ENCODE assay signal across 2 cellular contexts in the genomic region with DNA sequence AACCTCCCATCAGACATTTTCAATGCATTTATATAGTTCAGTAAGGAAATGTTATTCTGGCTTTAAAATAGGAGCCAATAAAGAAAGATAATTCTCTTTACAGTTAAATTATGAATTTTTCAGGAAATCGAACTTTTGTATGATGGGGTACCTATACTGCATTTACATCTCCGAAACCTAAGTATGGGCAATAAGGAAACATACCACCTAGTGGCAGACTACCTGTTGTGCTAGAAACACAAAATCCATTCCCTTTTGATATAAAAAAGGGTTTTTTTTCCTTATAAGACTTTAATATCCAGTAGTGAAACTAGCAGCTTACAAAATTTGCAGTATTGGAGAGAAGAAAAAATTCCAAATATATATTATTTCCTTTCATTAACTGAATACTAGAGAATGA.
TF ChIP-seq lines count a peak whose summit lies in the region.

No MANE protein-coding gene starts in this region.

TF ChIP-seq in A549, 52 proteins besides CTCF, POLR2A, EP300 and RAD21:
- TF ChIP-seq, protein P1, sequence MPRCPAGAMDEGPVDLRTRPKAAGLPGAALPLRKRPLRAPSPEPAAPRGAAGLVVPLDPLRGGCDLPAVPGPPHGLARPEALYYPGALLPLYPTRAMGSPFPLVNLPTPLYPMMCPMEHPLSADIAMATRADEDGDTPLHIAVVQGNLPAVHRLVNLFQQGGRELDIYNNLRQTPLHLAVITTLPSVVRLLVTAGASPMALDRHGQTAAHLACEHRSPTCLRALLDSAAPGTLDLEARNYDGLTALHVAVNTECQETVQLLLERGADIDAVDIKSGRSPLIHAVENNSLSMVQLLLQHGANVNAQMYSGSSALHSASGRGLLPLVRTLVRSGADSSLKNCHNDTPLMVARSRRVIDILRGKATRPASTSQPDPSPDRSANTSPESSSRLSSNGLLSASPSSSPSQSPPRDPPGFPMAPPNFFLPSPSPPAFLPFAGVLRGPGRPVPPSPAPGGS (IDR thresholded peaks at IDR 0.05), result no peak
- TF ChIP-seq FOSL2 (IDR thresholded peaks at IDR 0.05) (no peak), FOSL2 (CRISPR knock-in tag; IDR thresholded peaks at IDR 0.05) (no peak), NPAS2 (CRISPR knock-in tag; IDR thresholded peaks at IDR 0.05; ENCODE audit: borderline replicate concordance) (no peak)
- TF ChIP-seq, protein P2, sequence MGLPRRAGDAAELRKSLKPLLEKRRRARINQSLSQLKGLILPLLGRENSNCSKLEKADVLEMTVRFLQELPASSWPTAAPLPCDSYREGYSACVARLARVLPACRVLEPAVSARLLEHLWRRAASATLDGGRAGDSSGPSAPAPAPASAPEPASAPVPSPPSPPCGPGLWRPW (IDR thresholded peaks at IDR 0.05), result no peak

TF ChIP-seq in GM23338, 12 proteins besides CTCF, POLR2A, EP300 and RAD21:
- TF ChIP-seq POLR2AphosphoS5 (IDR thresholded peaks at IDR 0.05; ENCODE audit: low read depth), result no peak
- no peak for TF ChIP-seq NANOG (IDR thresholded peaks at IDR 0.05; ENCODE audit: borderline replicate concordance)
- TF ChIP-seq ZNF114 (CRISPR knock-in tag; IDR thresholded peaks at IDR 0.05), result no peak
- TF ChIP-seq STAT1 (IDR thresholded peaks at IDR 0.05; ENCODE audit: unreplicated experiment), result no peak
- TF ChIP-seq, protein P3, sequence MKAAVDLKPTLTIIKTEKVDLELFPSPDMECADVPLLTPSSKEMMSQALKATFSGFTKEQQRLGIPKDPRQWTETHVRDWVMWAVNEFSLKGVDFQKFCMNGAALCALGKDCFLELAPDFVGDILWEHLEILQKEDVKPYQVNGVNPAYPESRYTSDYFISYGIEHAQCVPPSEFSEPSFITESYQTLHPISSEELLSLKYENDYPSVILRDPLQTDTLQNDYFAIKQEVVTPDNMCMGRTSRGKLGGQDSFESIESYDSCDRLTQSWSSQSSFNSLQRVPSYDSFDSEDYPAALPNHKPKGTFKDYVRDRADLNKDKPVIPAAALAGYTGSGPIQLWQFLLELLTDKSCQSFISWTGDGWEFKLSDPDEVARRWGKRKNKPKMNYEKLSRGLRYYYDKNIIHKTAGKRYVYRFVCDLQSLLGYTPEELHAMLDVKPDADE (IDR thresholded peaks at IDR 0.05), result no peak
- no peak for TF ChIP-seq ZNF331 (CRISPR knock-in tag; IDR thresholded peaks at IDR 0.05; ENCODE audit: low read depth)
- TF ChIP-seq EZH2phosphoT487 (IDR thresholded peaks at IDR 0.05; ENCODE audit: unreplicated experiment), result no peak
- TF ChIP-seq, protein P4, sequence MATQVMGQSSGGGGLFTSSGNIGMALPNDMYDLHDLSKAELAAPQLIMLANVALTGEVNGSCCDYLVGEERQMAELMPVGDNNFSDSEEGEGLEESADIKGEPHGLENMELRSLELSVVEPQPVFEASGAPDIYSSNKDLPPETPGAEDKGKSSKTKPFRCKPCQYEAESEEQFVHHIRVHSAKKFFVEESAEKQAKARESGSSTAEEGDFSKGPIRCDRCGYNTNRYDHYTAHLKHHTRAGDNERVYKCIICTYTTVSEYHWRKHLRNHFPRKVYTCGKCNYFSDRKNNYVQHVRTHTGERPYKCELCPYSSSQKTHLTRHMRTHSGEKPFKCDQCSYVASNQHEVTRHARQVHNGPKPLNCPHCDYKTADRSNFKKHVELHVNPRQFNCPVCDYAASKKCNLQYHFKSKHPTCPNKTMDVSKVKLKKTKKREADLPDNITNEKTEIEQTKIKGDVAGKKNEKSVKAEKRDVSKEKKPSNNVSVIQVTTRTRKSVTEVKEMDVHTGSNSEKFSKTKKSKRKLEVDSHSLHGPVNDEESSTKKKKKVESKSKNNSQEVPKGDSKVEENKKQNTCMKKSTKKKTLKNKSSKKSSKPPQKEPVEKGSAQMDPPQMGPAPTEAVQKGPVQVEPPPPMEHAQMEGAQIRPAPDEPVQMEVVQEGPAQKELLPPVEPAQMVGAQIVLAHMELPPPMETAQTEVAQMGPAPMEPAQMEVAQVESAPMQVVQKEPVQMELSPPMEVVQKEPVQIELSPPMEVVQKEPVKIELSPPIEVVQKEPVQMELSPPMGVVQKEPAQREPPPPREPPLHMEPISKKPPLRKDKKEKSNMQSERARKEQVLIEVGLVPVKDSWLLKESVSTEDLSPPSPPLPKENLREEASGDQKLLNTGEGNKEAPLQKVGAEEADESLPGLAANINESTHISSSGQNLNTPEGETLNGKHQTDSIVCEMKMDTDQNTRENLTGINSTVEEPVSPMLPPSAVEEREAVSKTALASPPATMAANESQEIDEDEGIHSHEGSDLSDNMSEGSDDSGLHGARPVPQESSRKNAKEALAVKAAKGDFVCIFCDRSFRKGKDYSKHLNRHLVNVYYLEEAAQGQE (IDR thresholded peaks at IDR 0.05; ENCODE audit: unreplicated experiment), result no peak
- no peak for TF ChIP-seq JUNB (IDR thresholded peaks at IDR 0.05; ENCODE audit: unreplicated experiment)
- no peak for TF ChIP-seq CREB1 (CRISPR knock-in tag; IDR thresholded peaks at IDR 0.05; ENCODE audit: low read depth)
- TF ChIP-seq, protein P5, sequence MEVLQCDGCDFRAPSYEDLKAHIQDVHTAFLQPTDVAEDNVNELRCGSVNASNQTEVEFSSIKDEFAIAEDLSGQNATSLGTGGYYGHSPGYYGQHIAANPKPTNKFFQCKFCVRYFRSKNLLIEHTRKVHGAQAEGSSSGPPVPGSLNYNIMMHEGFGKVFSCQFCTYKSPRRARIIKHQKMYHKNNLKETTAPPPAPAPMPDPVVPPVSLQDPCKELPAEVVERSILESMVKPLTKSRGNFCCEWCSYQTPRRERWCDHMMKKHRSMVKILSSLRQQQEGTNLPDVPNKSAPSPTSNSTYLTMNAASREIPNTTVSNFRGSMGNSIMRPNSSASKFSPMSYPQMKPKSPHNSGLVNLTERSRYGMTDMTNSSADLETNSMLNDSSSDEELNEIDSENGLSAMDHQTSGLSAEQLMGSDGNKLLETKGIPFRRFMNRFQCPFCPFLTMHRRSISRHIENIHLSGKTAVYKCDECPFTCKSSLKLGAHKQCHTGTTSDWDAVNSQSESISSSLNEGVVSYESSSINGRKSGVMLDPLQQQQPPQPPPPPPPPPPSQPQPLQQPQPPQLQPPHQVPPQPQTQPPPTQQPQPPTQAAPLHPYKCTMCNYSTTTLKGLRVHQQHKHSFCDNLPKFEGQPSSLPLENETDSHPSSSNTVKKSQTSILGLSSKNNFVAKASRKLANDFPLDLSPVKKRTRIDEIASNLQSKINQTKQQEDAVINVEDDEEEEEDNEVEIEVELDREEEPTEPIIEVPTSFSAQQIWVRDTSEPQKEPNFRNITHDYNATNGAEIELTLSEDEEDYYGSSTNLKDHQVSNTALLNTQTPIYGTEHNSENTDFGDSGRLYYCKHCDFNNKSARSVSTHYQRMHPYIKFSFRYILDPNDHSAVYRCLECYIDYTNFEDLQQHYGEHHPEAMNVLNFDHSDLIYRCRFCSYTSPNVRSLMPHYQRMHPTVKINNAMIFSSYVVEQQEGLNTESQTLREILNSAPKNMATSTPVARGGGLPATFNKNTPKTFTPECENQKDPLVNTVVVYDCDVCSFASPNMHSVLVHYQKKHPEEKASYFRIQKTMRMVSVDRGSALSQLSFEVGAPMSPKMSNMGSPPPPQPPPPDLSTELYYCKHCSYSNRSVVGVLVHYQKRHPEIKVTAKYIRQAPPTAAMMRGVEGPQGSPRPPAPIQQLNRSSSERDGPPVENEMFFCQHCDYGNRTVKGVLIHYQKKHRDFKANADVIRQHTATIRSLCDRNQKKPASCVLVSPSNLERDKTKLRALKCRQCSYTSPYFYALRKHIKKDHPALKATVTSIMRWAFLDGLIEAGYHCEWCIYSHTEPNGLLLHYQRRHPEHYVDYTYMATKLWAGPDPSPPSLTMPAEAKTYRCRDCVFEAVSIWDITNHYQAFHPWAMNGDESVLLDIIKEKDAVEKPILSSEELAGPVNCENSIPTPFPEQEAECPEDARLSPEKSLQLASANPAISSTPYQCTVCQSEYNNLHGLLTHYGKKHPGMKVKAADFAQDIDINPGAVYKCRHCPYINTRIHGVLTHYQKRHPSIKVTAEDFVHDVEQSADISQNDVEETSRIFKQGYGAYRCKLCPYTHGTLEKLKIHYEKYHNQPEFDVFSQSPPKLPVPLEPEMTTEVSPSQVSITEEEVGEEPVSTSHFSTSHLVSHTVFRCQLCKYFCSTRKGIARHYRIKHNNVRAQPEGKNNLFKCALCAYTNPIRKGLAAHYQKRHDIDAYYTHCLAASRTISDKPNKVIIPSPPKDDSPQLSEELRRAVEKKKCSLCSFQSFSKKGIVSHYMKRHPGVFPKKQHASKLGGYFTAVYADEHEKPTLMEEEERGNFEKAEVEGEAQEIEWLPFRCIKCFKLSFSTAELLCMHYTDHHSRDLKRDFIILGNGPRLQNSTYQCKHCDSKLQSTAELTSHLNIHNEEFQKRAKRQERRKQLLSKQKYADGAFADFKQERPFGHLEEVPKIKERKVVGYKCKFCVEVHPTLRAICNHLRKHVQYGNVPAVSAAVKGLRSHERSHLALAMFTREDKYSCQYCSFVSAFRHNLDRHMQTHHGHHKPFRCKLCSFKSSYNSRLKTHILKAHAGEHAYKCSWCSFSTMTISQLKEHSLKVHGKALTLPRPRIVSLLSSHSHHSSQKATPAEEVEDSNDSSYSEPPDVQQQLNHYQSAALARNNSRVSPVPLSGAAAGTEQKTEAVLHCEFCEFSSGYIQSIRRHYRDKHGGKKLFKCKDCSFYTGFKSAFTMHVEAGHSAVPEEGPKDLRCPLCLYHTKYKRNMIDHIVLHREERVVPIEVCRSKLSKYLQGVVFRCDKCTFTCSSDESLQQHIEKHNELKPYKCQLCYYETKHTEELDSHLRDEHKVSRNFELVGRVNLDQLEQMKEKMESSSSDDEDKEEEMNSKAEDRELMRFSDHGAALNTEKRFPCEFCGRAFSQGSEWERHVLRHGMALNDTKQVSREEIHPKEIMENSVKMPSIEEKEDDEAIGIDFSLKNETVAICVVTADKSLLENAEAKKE (CRISPR knock-in tag; IDR thresholded peaks at IDR 0.05), result no peak
- no peak for TF ChIP-seq EZH2 (IDR thresholded peaks at IDR 0.05; ENCODE audit: low read depth, unreplicated experiment)
TF ChIP-seq in GM23338: peak in this region for 0.
